10 cellular contexts compared by ENCODE assay signal in genomic region chr4:98938386-98938785, GRCh38.
DNase-seq lines count a peak whose midpoint lies in the region; TF ChIP-seq lines count a peak whose summit lies in the region.
"Had no signal": no experiment of that assay in that cellular context is flagged by ENCODE, and none has a peak within 500 bp of the region (broad histone marks: within the 10 kb centered on the region; RNA-seq: fewer than 3 reads in every experiment).

No MANE protein-coding gene starts in this region.

- peak overlapping the region; percentile 79; the same call in 1 of the 2 replicates for H3K27ac ChIP-seq in HUES6 (ENCODE audit: low read depth, low read length)
- H3K27ac ChIP-seq in effector memory CD4-positive, alpha-beta T cell (ENCODE audit: insufficient read depth, low read length, poor library complexity, severe bottlenecking), result no peak overlapping the region

- no peaks in the 10 kb centered on the region for H3K36me3 ChIP-seq in HUES6 (ENCODE audit: control insufficient read depth, insufficient read depth, low read length)
- no peaks in the 10 kb centered on the region for H3K36me3 ChIP-seq in effector memory CD4-positive, alpha-beta T cell (ENCODE audit: control insufficient read depth, insufficient read depth, low read length)

- peaks cover 4% of the 10 kb centered on the region; the same call in 1 of the 2 replicates for H3K9me3 ChIP-seq in HUES6 (ENCODE audit: control insufficient read depth, insufficient read depth, low read depth, low read length)
- no peaks in the 10 kb centered on the region for H3K9me3 ChIP-seq in effector memory CD4-positive, alpha-beta T cell (ENCODE audit: control insufficient read depth, low read length)

- DNase-seq in AG10803 (ENCODE audit: low read depth) (peak; percentile 54), astrocyte of the spinal cord (ENCODE audit: low read depth, low spot score) (peak; percentile 20), islet precursor cell (peak; percentile 57), anterior cingulate cortex (lab: John Stamatoyannopoulos, UW) (no peak), NCI-H82 treated with DMSO at 0.1 percent for 48 hours (lab: John Stamatoyannopoulos, UW; ENCODE audit: unreplicated experiment) (no peak)
- no peak for DNase-seq in stimulated activated CD4-positive, alpha-beta T cell treated with anti-CD3 and anti-CD28 coated beads, Interleukin-1b, Interleukin-23, amount 100 ng/mL, for 48 hours
- DNase-seq in effector memory CD4-positive, alpha-beta T cell, result no peak
- DNase-seq: C1 segment of cervical spinal cord, NCI-H2107 had no signal

- H3K9ac ChIP-seq in HUES6 (ENCODE audit: low read length), result no peak overlapping the region

- in situ Hi-C loops in astrocyte of the spinal cord (cut with HindIII; ENCODE audit: low sequenced_read_pairs), result no loop called here

- TF ChIP-seq CTCF in AG10803 (conservative IDR thresholded peaks at IDR 0.05; ENCODE audit: low read length), result no peak
- TF ChIP-seq CTCF in astrocyte of the spinal cord (IDR thresholded peaks at IDR 0.05; ENCODE audit: low read depth, low read length), result no peak

- H3K4me1 ChIP-seq in HUES6 (ENCODE audit: control insufficient read depth, insufficient read depth, low read length), result peaks cover 9% of the 10 kb centered on the region
- no peaks in the 10 kb centered on the region for H3K4me1 ChIP-seq in effector memory CD4-positive, alpha-beta T cell (ENCODE audit: control insufficient read depth, insufficient read depth, low read length, poor library complexity, severe bottlenecking)

- no peaks in the 10 kb centered on the region for H3K27me3 ChIP-seq in HUES6 (ENCODE audit: control insufficient read depth, insufficient read depth, low read length)
- H3K27me3 ChIP-seq in effector memory CD4-positive, alpha-beta T cell (replicated peaks; ENCODE audit: control insufficient read depth, insufficient read depth, low read length, poor library complexity, severe bottlenecking), result no peaks in the 10 kb centered on the region

- H3K4me3 ChIP-seq in AG10803 (ENCODE audit: low read length) (no peak overlapping the region), HUES6 (ENCODE audit: low read depth, low read length) (no peak overlapping the region), astrocyte of the spinal cord (ENCODE audit: low read depth, low read length) (no peak overlapping the region)
- no peak overlapping the region for H3K4me3 ChIP-seq in effector memory CD4-positive, alpha-beta T cell (ENCODE audit: insufficient read depth, low read depth, low read length, poor library complexity, severe bottlenecking)

Comparison
In these comparisons a context has a peak if more than half of its experiments do, and no peak if none do; other contexts are left out.
1. DNase-seq: peak in AG10803 (single experiment), astrocyte of the spinal cord (single experiment) and islet precursor cell (single experiment); none in anterior cingulate cortex (0 of 58), stimulated activated CD4-positive, alpha-beta T cell treated with anti-CD3 and anti-CD28 coated beads, Interleukin-1b, Interleukin-23, amount 100 ng/mL, for 48 hours (single experiment), effector memory CD4-positive, alpha-beta T cell (0 of 3) and NCI-H82 treated with DMSO at 0.1 percent for 48 hours (single experiment).